Comparison of ENCODE assay signal across 1 cellular context in the genomic region with DNA sequence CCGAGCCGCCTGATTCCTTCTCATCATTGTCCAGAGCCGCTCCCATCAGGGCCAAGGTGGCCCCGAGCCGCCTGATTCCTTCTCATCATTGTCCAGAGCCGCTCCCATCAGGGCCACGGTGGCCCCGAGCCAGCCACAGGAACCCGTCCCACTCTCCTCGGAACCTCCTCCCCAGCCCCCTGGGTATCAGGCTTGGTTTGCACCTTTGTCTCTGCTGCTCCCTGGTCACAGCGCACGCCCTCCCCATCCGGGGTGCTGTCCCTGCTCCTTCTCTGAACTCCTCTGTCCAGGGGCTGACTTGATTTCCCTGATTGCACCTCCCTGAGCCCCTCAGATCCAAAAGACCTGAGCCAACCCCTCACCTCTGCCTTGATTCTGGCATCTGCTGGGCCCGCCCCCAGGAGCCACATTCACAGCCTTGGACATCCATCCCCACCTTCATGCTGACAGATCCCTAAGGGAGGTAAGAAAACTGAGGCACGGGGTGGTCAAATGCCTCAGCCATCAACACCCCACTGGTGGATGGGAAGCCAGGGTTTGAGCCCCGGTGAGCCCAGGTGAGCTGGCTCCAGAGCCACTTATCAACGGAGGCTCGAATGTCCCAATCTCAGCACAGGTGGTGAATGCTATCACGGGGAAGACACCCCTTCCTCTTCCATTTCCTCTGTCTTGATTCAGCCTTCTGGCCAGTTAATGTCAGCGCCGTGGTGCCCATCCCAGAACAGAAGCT.
TF ChIP-seq lines count a peak whose summit lies in the region.

No MANE protein-coding gene starts in this region.

TF ChIP-seq in WTC11, 78 proteins besides CTCF, POLR2A, EP300 and RAD21 (continued from another document):
- no peak for TF ChIP-seq EMX1 (CRISPR knock-in tag; IDR thresholded peaks at IDR 0.05)
- TF ChIP-seq NR1H2 (CRISPR knock-in tag; IDR thresholded peaks at IDR 0.05) = no peak
- TF ChIP-seq TP53 (CRISPR knock-in tag; IDR thresholded peaks at IDR 0.05) = no peak
